ENCODE assay signal across 1 cellular context in genomic region chr12:109252799-109253198, GRCh38.
TF ChIP-seq lines count a peak whose summit lies in the region.

No MANE protein-coding gene starts in this region.

TF ChIP-seq in HepG2, 621 proteins besides CTCF, POLR2A, EP300 and RAD21:
- TF ChIP-seq, protein P1, sequence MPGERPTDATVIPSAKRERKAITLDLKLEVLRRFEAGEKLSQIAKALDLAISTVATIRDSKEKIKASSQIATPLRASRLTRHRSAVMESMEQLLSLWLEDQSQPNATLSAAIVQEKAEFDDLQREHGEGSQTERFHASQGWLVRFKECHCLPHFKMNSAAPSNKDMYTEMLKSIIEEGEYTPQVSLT (CRISPR knock-in tag; IDR thresholded peaks at IDR 0.05; ENCODE audit: borderline replicate concordance, low read depth), result no peak
- TF ChIP-seq ZNF740 (CRISPR knock-in tag; IDR thresholded peaks at IDR 0.05) (no peak), STAG1 (CRISPR knock-in tag; IDR thresholded peaks at IDR 0.05) (peak; percentile 21; the same call in 1 of the 2 replicates)
